Comparison of ENCODE assay signal across 8 cellular contexts in the genomic region with DNA sequence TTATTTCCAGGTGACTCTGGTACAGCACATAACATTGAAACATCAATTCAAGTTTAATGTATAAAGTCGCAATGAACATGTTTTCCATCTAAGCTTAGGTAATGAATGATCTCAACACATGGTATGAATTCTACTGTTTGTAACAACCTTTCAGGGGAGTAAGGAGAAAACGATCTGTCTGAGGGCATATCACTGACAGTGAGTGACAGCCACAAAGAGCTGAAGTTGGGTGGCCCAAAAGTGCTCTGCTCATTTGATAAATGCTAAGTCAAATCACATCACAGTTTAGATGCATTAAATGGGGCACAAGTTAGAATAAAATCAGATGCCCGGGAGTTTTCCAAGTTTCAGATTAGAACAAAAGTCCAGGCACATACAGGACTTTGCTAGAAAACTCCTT. TPM values are rescaled to one million over a fixed set of nuclear protein-coding genes. Genes with fewer than 3 reads are reported as not detected.
DNase-seq lines count a peak whose midpoint lies in the region; ATAC-seq, FAIRE-seq and TF ChIP-seq lines count a peak whose summit lies in the region.

No MANE protein-coding gene starts in this region.

- TF ChIP-seq CTCF in left ventricle myocardium inferior (IDR thresholded peaks at IDR 0.05; ENCODE audit: borderline replicate concordance) (no peak), right lobe of liver (IDR thresholded peaks at IDR 0.05) (no peak), vagina (IDR thresholded peaks at IDR 0.05) (no peak)

- H3K4me3 Mint-ChIP-seq in activated naive CD8-positive, alpha-beta T cell treated with anti-CD3 and anti-CD28 coated beads for 36 hours: peak overlapping the region; percentile 91

- H3K27ac ChIP-seq in left ventricle myocardium inferior (replicated peaks): peak overlapping the region; percentile 99
- H3K27ac ChIP-seq in right lobe of liver: peak overlapping the region; percentile 82 to 97 (median 91)
- peak overlapping the region; percentile 96 for H3K27ac ChIP-seq in vagina

- H3K4me1 ChIP-seq in left ventricle myocardium inferior: peaks cover 23% of the 10 kb centered on the region
- H3K4me1 ChIP-seq in right lobe of liver: peaks cover 0 to 5% (median 0%) of the 10 kb centered on the region in 4 donors
- H3K4me1 ChIP-seq in vagina: peaks cover 17% of the 10 kb centered on the region

- no peaks in the 10 kb centered on the region for H3K9me3 Mint-ChIP-seq in activated naive CD8-positive, alpha-beta T cell treated with anti-CD3 and anti-CD28 coated beads for 36 hours

- no peak for ATAC-seq in left cardiac atrium
- ATAC-seq in right lobe of liver: no peak

- H3K27me3 ChIP-seq in left ventricle myocardium inferior (ENCODE audit: low read depth) (no peaks in the 10 kb centered on the region), right lobe of liver (no peaks in the 10 kb centered on the region), vagina (no peaks in the 10 kb centered on the region)

- TF ChIP-seq POLR2A in right lobe of liver (IDR thresholded peaks at IDR 0.05): no peak
- TF ChIP-seq POLR2A in vagina (IDR thresholded peaks at IDR 0.05): no peak

- intact Hi-C loops in left ventricle myocardium inferior (cut with micrococcal nuclease) (no loop called here), left cardiac atrium (cut with DNase I) (loop anchor here in 1 of 2 donors (10.0 kb wide), 1 partner anchor 199 kb away; a partner anchor contains a TSS), right lobe of liver (cut with DNase I) (no loop called here), vagina (cut with DNase I) (no loop called here)

- no peak for FAIRE-seq in RCC 7860 (lab: Jason Lieb, UNC)

- H3K27ac Mint-ChIP-seq in activated naive CD8-positive, alpha-beta T cell treated with anti-CD3 and anti-CD28 coated beads for 36 hours: peak overlapping the region; percentile 82

- peaks cover 19% of the 10 kb centered on the region for H3K27me3 Mint-ChIP-seq in activated naive CD8-positive, alpha-beta T cell treated with anti-CD3 and anti-CD28 coated beads for 36 hours

- DNase-seq in left ventricle myocardium inferior (no peak), left cardiac atrium (no peak), right lobe of liver (no peak), vagina (ENCODE audit: extremely low spot score in 2 of 2) (no peak), MV-4-11 (lab: John Stamatoyannopoulos, UW) (no peak), RCC 7860 (ENCODE audit: low spot score) (no peak), NOMO-1 treated with DMSO at 0.1 percent for 48 hours (lab: John Stamatoyannopoulos, UW; ENCODE audit: unreplicated experiment) (no peak)
- DNase-seq in activated naive CD8-positive, alpha-beta T cell treated with anti-CD3 and anti-CD28 coated beads for 36 hours: no peak

- H3K36me3 ChIP-seq in left ventricle myocardium inferior (no peaks in the 10 kb centered on the region), right lobe of liver (no peaks in the 10 kb centered on the region), vagina (no peaks in the 10 kb centered on the region)

- H3K4me3 ChIP-seq in left ventricle myocardium inferior (peak overlapping the region; percentile 99), right lobe of liver (peak overlapping the region; percentile 95 to 100 (median 100)), vagina (peak overlapping the region; percentile 78 to 96)

- peaks cover 6% of the 10 kb centered on the region for H3K36me3 Mint-ChIP-seq in activated naive CD8-positive, alpha-beta T cell treated with anti-CD3 and anti-CD28 coated beads for 36 hours

- peaks cover 30% of the 10 kb centered on the region for H3K4me1 Mint-ChIP-seq in activated naive CD8-positive, alpha-beta T cell treated with anti-CD3 and anti-CD28 coated beads for 36 hours

- WGBS in right lobe of liver (ENCODE audit: insufficient coverage, low coverage, low lambda C conversion rate, missing lambda C conversion rate): 33% methylated on average over 3 of the region's 3 CpGs

- H3K9me3 ChIP-seq in left ventricle myocardium inferior (replicated peaks): no peaks in the 10 kb centered on the region
- no peaks in the 10 kb centered on the region for H3K9me3 ChIP-seq in right lobe of liver
- H3K9me3 ChIP-seq in vagina: no peaks in the 10 kb centered on the region

RNA-seq across cellular contexts. Expression of a gene that starts 1.2 kb away (rescaled TPM):
- 4.1 TPM for total RNA-seq in left ventricle myocardium inferior
- total RNA-seq in left cardiac atrium: 1 to 10 TPM; 5.0 to 6.2 TPM
- total RNA-seq in activated naive CD8-positive, alpha-beta T cell treated with anti-CD3 and anti-CD28 coated beads for 36 hours: 10 to 100 TPM; 16.0 to 16.5 TPM
- total RNA-seq in right lobe of liver: 10 to 100 TPM in 4 of 6 experiments, 1 to 10 TPM in 2; 8.1 to 27.9 (median 13.2) TPM
- 17.2 TPM for total RNA-seq in vagina
